ENCODE assay signal across 27 cellular contexts in the genomic region with DNA sequence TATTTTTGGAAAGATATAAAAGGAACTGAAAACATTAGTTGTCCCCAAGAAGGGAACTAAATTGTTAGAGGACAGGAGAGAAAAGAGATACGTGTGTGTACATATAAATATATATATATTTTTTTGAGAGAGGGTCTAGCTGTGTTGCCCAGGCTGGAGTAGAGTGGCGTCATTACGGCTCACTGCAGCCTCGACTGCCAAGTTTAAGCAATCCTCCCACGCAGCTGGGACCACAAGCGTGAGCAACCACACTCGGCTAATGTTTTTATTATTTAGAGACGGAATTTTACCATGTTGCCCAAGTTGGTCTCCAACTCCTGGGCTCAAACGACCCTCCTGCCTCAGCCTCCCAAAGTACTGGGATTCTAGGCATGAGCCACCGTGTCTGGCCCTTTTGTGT. TPM values are rescaled to one million over a fixed set of nuclear protein-coding genes. Genes with fewer than 3 reads are reported as not detected.
"Had no signal": no experiment of that assay in that cellular context is flagged by ENCODE, and none has a peak within 500 bp of the region (broad histone marks: within the 10 kb centered on the region; RNA-seq: fewer than 3 reads in every experiment).

No MANE protein-coding gene starts in this region.

- H3K4me2 ChIP-seq: neural progenitor cell had no signal

- DNase-seq: colonic mucosa; effector memory CD4-positive, alpha-beta T cell; head of caudate nucleus; left cardiac atrium; left lung; mesendoderm; midbrain; naive thymus-derived CD4-positive, alpha-beta T cell; psoas muscle; right cardiac atrium; sigmoid colon; stimulated activated CD4-positive, alpha-beta T cell treated with anti-CD3 and anti-CD28 coated beads, Interleukin-4, amount 100 ng/mL, for 4 hours; stimulated activated naive CD8-positive, alpha-beta T cell treated with anti-CD3 and anti-CD28 coated beads, Interleukin-15, Interleukin-2, amounts not matched to agents 100 U/mL and 50 U/mL, for 24 hours; substantia nigra; testis; tibial artery had no signal

- H2AFZ ChIP-seq: neural progenitor cell had no signal

- H3K4me1 ChIP-seq: colonic mucosa, esophagus muscularis mucosa, left lung, neural progenitor cell, psoas muscle, sigmoid colon, testis, tibial artery had no signal

- H3K27me3 ChIP-seq: colonic mucosa, esophagus muscularis mucosa, left lung, neural progenitor cell, sigmoid colon, testis, tibial artery had no signal

- H3K4me1 Mint-ChIP-seq: nephron; neural progenitor cell; stimulated activated memory B cell treated with anti-CD40 and anti-IgM and Interleukin-4, amounts not matched to agents 10 μg/mL and 1 μg/mL and 100 μg/mL, for 72 hours had no signal

- H3K9ac ChIP-seq: neural progenitor cell had no signal

- H3K27ac Mint-ChIP-seq: dendritic cell treated with granulocyte-macrophage colony-stimulating factor and Interleukin-4, amounts not matched to agents 40 ng/mL and 50 ng/mL, for 4 days; nephron; neural progenitor cell; stimulated activated memory B cell treated with anti-CD40 and anti-IgM and Interleukin-4, amounts not matched to agents 10 μg/mL and 1 μg/mL and 100 μg/mL, for 72 hours; type B pancreatic cell had no signal

- H3K9me3 ChIP-seq: colonic mucosa, esophagus muscularis mucosa, left lung, psoas muscle, sigmoid colon, testis, tibial artery had no signal

- H3K9me3 Mint-ChIP-seq: dendritic cell treated with granulocyte-macrophage colony-stimulating factor and Interleukin-4, amounts not matched to agents 40 ng/mL and 50 ng/mL, for 4 days; naive thymus-derived CD4-positive, alpha-beta T cell; nephron; neural progenitor cell; stimulated activated memory B cell treated with anti-CD40 and anti-IgM and Interleukin-4, amounts not matched to agents 10 μg/mL and 1 μg/mL and 100 μg/mL, for 72 hours; type B pancreatic cell had no signal

- ATAC-seq: left cardiac atrium; left lung; naive thymus-derived CD4-positive, alpha-beta T cell; psoas muscle; right cardiac atrium; stimulated activated memory B cell treated with anti-CD40 and anti-IgM and Interleukin-4, amounts not matched to agents 10 μg/mL and 1 μg/mL and 100 μg/mL, for 72 hours; stimulated activated naive CD8-positive, alpha-beta T cell treated with anti-CD3 and anti-CD28 coated beads, Interleukin-15, Interleukin-2, amounts not matched to agents 100 U/mL and 50 U/mL, for 24 hours had no signal

- H3K27ac ChIP-seq: colonic mucosa, esophagus muscularis mucosa, left lung, neural progenitor cell, psoas muscle, sigmoid colon, testis, tibial artery had no signal

- H3K4me3 Mint-ChIP-seq: dendritic cell treated with granulocyte-macrophage colony-stimulating factor and Interleukin-4, amounts not matched to agents 40 ng/mL and 50 ng/mL, for 4 days; naive thymus-derived CD4-positive, alpha-beta T cell; nephron; neural progenitor cell; stimulated activated memory B cell treated with anti-CD40 and anti-IgM and Interleukin-4, amounts not matched to agents 10 μg/mL and 1 μg/mL and 100 μg/mL, for 72 hours; type B pancreatic cell had no signal

- H3K27me3 Mint-ChIP-seq: dendritic cell treated with granulocyte-macrophage colony-stimulating factor and Interleukin-4, amounts not matched to agents 40 ng/mL and 50 ng/mL, for 4 days; naive thymus-derived CD4-positive, alpha-beta T cell; stimulated activated memory B cell treated with anti-CD40 and anti-IgM and Interleukin-4, amounts not matched to agents 10 μg/mL and 1 μg/mL and 100 μg/mL, for 72 hours; type B pancreatic cell had no signal

- H3K4me3 ChIP-seq: colonic mucosa, esophagus muscularis mucosa, left lung, neural progenitor cell, psoas muscle, sigmoid colon, testis, tibial artery had no signal

RNA-seq across cellular contexts. Expression of a gene that starts 51.5 kb away (rescaled TPM):
- total RNA-seq: endothelial cell of umbilical vein, fibroblast of lung, fibroblast of villous mesenchyme, lung microvascular endothelial cell, renal cortical epithelial cell had no signal
